17 cellular contexts compared by ENCODE assay signal in genomic region chr11:119324124-119324665, GRCh38. TPM values are rescaled to one million over a fixed set of nuclear protein-coding genes. Genes with fewer than 3 reads are reported as not detected.
"Had no signal": no experiment of that assay in that cellular context is flagged by ENCODE, and none has a peak within 500 bp of the region (broad histone marks: within the 10 kb centered on the region; RNA-seq: fewer than 3 reads in every experiment).

No MANE protein-coding gene starts in this region.

- H3K9me3 ChIP-seq: esophagus muscularis mucosa, ovary, suprapubic skin had no signal

- H3K4me2 ChIP-seq: smooth muscle cell had no signal

- H3K9me3 Mint-ChIP-seq: activated T-cell treated with anti-CD3 and anti-CD28 coated beads, Interleukin-2, amount 50 U/mL, for 24 hours; natural killer cell treated with Interleukin-12 subunit alpha and Interleukin-12 subunit beta and Interleukin-15 and Interleukin-18, amount 100 ng/mL, for 72 hours; stimulated activated memory B cell treated with anti-CD40 and anti-IgM and Interleukin-4, amounts not matched to agents 10 μg/mL and 1 μg/mL and 100 μg/mL, for 72 hours; type B pancreatic cell had no signal

- H3K27ac ChIP-seq: ovary, suprapubic skin had no signal

- H3K4me3 Mint-ChIP-seq: activated naive CD8-positive, alpha-beta T cell; activated T-cell treated with anti-CD3 and anti-CD28 coated beads, Interleukin-2, amount 50 U/mL, for 24 hours; natural killer cell treated with Interleukin-12 subunit alpha and Interleukin-12 subunit beta and Interleukin-15 and Interleukin-18, amount 100 ng/mL, for 72 hours; stimulated activated memory B cell treated with anti-CD40 and anti-IgM and Interleukin-4, amounts not matched to agents 10 μg/mL and 1 μg/mL and 100 μg/mL, for 72 hours; T-helper 17 cell had no signal

- H3K27me3 ChIP-seq: esophagus muscularis mucosa, ovary had no signal

- H3K27ac Mint-ChIP-seq: activated naive CD8-positive, alpha-beta T cell; activated T-cell treated with anti-CD3 and anti-CD28 coated beads, Interleukin-2, amount 50 U/mL, for 24 hours; stimulated activated memory B cell treated with anti-CD40 and anti-IgM and Interleukin-4, amounts not matched to agents 10 μg/mL and 1 μg/mL and 100 μg/mL, for 72 hours; T-helper 17 cell had no signal

- DNase-seq: activated gamma-delta T cell had no signal

- ATAC-seq: activated CD4-positive, CD25-positive, alpha-beta regulatory T cell treated with anti-CD3 and anti-CD28 coated beads, Interleukin-2, amount 50 U/mL, for 24 hours; natural killer cell treated with Interleukin-12 subunit alpha and Interleukin-12 subunit beta and Interleukin-15 and Interleukin-18, amount 100 ng/mL, for 72 hours; stimulated activated memory B cell treated with anti-CD40 and anti-IgM and Interleukin-4, amounts not matched to agents 10 μg/mL and 1 μg/mL and 100 μg/mL, for 72 hours; T-helper 17 cell had no signal

- H3K36me3 ChIP-seq: esophagus muscularis mucosa, ovary, suprapubic skin had no signal

- H3K4me3 ChIP-seq: esophagus muscularis mucosa, ovary, smooth muscle cell, suprapubic skin had no signal

- H3K36me3 Mint-ChIP-seq: activated naive CD8-positive, alpha-beta T cell; natural killer cell treated with Interleukin-12 subunit alpha and Interleukin-12 subunit beta and Interleukin-15 and Interleukin-18, amount 100 ng/mL, for 72 hours; stimulated activated memory B cell treated with anti-CD40 and anti-IgM and Interleukin-4, amounts not matched to agents 10 μg/mL and 1 μg/mL and 100 μg/mL, for 72 hours; type B pancreatic cell had no signal

RNA-seq across cellular contexts. Expression of gene C1QTNF5, which starts 16.5 kb away (rescaled TPM):
- total RNA-seq: natural killer cell treated with Interleukin-12 subunit alpha and Interleukin-12 subunit beta and Interleukin-15 and Interleukin-18, amount 100 ng/mL, for 72 hours; T-helper 17 cell had no signal

RNA-seq across cellular contexts. Expression of gene MFRP, which starts 22.3 kb away (rescaled TPM):
- total RNA-seq: chondrocyte; dermis microvascular lymphatic vessel endothelial cell; left colon; mucosa of gallbladder; natural killer cell treated with Interleukin-12 subunit alpha and Interleukin-12 subunit beta and Interleukin-15 and Interleukin-18, amount 100 ng/mL, for 72 hours; renal cortical epithelial cell; smooth muscle cell; T-helper 17 cell had no signal
- polyA plus RNA-seq: ovary, smooth muscle cell had no signal

RNA-seq across cellular contexts. Expression of gene USP2, which starts 57.3 kb away (rescaled TPM):
- total RNA-seq: natural killer cell treated with Interleukin-12 subunit alpha and Interleukin-12 subunit beta and Interleukin-15 and Interleukin-18, amount 100 ng/mL, for 72 hours had no signal
